ENCODE assay signal across 39 cellular contexts in the genomic region with DNA sequence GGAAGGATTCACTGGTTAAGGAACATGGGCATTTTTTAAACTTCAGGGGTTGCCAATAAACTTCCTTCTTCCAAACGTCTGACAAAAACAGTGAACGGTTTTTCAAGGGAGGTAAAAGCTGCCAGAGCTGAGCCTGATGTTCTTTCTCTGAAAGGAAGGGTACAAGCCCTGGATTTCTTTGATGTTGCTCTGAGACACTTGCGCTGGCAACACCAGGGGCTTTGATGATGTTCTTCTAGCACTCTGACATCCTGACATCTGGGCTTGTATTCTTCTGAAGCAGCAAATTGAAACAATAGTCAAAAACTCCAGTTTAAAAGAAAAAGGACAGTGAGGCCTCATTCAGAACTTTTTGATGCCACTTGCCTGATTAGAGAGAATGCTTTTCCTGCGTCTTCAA. TPM values are rescaled to one million over a fixed set of nuclear protein-coding genes. Genes with fewer than 3 reads are reported as not detected.
"Had no signal": no experiment of that assay in that cellular context is flagged by ENCODE, and none has a peak within 500 bp of the region (broad histone marks: within the 10 kb centered on the region; RNA-seq: fewer than 3 reads in every experiment).

No MANE protein-coding gene starts in this region.

- H3K27me3 ChIP-seq: cardiac muscle cell had no signal

- H3K4me1 Mint-ChIP-seq: activated B cell treated with CpG ODN at 0.5 μM for 24 hours; activated naive CD8-positive, alpha-beta T cell treated with anti-CD3 and anti-CD28 coated beads for 36 hours; activated T-helper 17 cell treated with anti-CD3 and anti-CD28 coated beads, Interleukin-2, amount 50 U/mL, for 72 hours; brain; central memory CD8-positive, alpha-beta T cell had no signal

- H3K4me3 Mint-ChIP-seq: activated B cell treated with CpG ODN at 0.5 μM for 24 hours; activated CD4-positive, alpha-beta memory T cell treated with anti-CD3 and anti-CD28 coated beads for 36 hours; activated CD4-positive, alpha-beta T cell treated with anti-CD3 and anti-CD28 coated beads, Interleukin-2, amount 10 ng/mL, durations not matched to agents 24 days and 14 days; activated CD8-positive, alpha-beta T cell treated with anti-CD3 and anti-CD28 coated beads for 36 hours; activated naive CD4-positive, alpha-beta T cell treated with anti-CD3 and anti-CD28 coated beads for 36 hours; activated naive CD8-positive, alpha-beta T cell treated with anti-CD3 and anti-CD28 coated beads for 36 hours; activated T-cell treated with anti-CD3 and anti-CD28 coated beads, Interleukin-2, amount 50 U/mL, for 4 hours; activated T-cell treated with anti-CD3 and anti-CD28 coated beads, Interleukin-2, amount 50 U/mL, for 72 hours; activated T-helper 1 cell treated with anti-CD3 and anti-CD28 coated beads, Interleukin-12 subunit alpha, Interleukin-12 subunit beta, Interleukin-2, Interleukin-4 antibody, amounts not matched to agents 30 ng/mL and 10 ng/mL and 1 ng/mL, durations not matched to agents 14 hours and 24 hours and 36 hours; activated T-helper 17 cell treated with anti-CD3 and anti-CD28 coated beads, Interleukin-2, amount 50 U/mL, for 72 hours; brain; central memory CD8-positive, alpha-beta T cell; T-helper 1 cell treated with Interleukin-12 subunit alpha and Interleukin-12 subunit beta and Interleukin-4 antibody, amounts not matched to agents 30 μg/mL and 1 μg/mL, for 36 hours; T-helper 2 cell treated with Interferon-gamma antibody and Interleukin-4, amounts not matched to agents 5 μg/mL and 100 μg/mL, for 36 hours had no signal

- H3K27ac ChIP-seq: adrenal gland, cardiac muscle cell, VCaP had no signal

- H3K36me3 Mint-ChIP-seq: activated CD4-positive, alpha-beta memory T cell treated with anti-CD3 and anti-CD28 coated beads for 36 hours; activated naive CD4-positive, alpha-beta T cell treated with anti-CD3 and anti-CD28 coated beads, Interleukin-2, amount 50 U/mL, for 72 hours; activated naive CD8-positive, alpha-beta T cell treated with anti-CD3 and anti-CD28 coated beads for 36 hours; brain had no signal

- H3K9me3 Mint-ChIP-seq: activated B cell treated with CpG ODN at 0.5 μM for 24 hours; activated CD4-positive, alpha-beta memory T cell treated with anti-CD3 and anti-CD28 coated beads for 36 hours; activated CD4-positive, alpha-beta T cell treated with anti-CD3 and anti-CD28 coated beads, Interleukin-2, amount 10 ng/mL, durations not matched to agents 24 days and 14 days; activated CD8-positive, alpha-beta T cell treated with anti-CD3 and anti-CD28 coated beads for 36 hours; activated naive CD4-positive, alpha-beta T cell treated with anti-CD3 and anti-CD28 coated beads for 36 hours; activated T-helper 17 cell treated with anti-CD3 and anti-CD28 coated beads, Interleukin-2, amount 50 U/mL, for 72 hours; T-helper 2 cell treated with Interferon-gamma antibody and Interleukin-4, amounts not matched to agents 5 μg/mL and 100 μg/mL, for 36 hours had no signal

- H3K9me3 ChIP-seq: adrenal gland had no signal

- H3K4me1 ChIP-seq: adrenal gland had no signal

- DNase-seq: activated B cell treated with CpG ODN at 0.5 μM for 24 hours; activated CD4-positive, alpha-beta memory T cell treated with anti-CD3 and anti-CD28 coated beads for 36 hours; activated CD4-positive, alpha-beta T cell treated with anti-CD3 and anti-CD28 coated beads for 4 hours; activated CD4-positive, alpha-beta T cell treated with anti-CD3 and anti-CD28 coated beads, Interleukin-2, amount 10 ng/mL, durations not matched to agents 24 days and 14 days; activated CD4-positive, alpha-beta T cell treated with anti-CD3 and anti-CD28 coated beads, Interleukin-2, amount 50 U/mL, for 1 hour; activated CD4-positive, alpha-beta T cell treated with anti-CD3 and anti-CD28 coated beads, Interleukin-2, amount 50 U/mL, for 4 hours; activated CD4-positive, CD25-positive, alpha-beta regulatory T cell treated with anti-CD3 and anti-CD28 coated beads, Interleukin-2, amount 50 U/mL, for 72 hours; activated CD8-positive, alpha-beta memory T cell treated with anti-CD3 and anti-CD28 coated beads, Interleukin-2, amount 50 U/mL, for 4 hours; activated CD8-positive, alpha-beta T cell treated with anti-CD3 and anti-CD28 coated beads for 36 hours; activated effector memory CD4-positive, alpha-beta T cell treated with anti-CD3 and anti-CD28 coated beads, Interleukin-2, amount 50 U/mL, for 16 hours; activated gamma-delta T cell treated with Interleukin-2 at 50 U/mL for 16 hours; activated naive CD4-positive, alpha-beta T cell; activated naive CD4-positive, alpha-beta T cell treated with anti-CD3 and anti-CD28 coated beads for 36 hours; activated naive CD4-positive, alpha-beta T cell treated with anti-CD3 and anti-CD28 coated beads, Interleukin-2, amount 50 U/mL, for 16 hours; activated naive CD8-positive, alpha-beta T cell treated with anti-CD3 and anti-CD28 coated beads for 36 hours; activated T-cell treated with anti-CD3 and anti-CD28 coated beads for 4 hours; activated T-cell treated with anti-CD3 and anti-CD28 coated beads, Interleukin-2, amount 50 U/mL, for 1 hour; activated T-cell treated with anti-CD3 and anti-CD28 coated beads, Interleukin-2, amount 50 U/mL, for 4 hours; activated T-cell treated with anti-CD3 and anti-CD28 coated beads, Interleukin-2, amount 50 U/mL, for 72 hours; adrenal gland; amniotic stem cell; aorta; caudate nucleus; cerebellar nuclear complex; T-helper 2 cell; T-helper 9 cell had no signal

- H3K4me3 ChIP-seq: adrenal gland, cardiac muscle cell had no signal

- H3K27me3 Mint-ChIP-seq: activated B cell treated with CpG ODN at 0.5 μM for 24 hours; activated CD4-positive, alpha-beta memory T cell treated with anti-CD3 and anti-CD28 coated beads for 36 hours; activated CD4-positive, alpha-beta T cell treated with anti-CD3 and anti-CD28 coated beads, Interleukin-2, amount 10 ng/mL, durations not matched to agents 24 days and 14 days; activated CD8-positive, alpha-beta T cell treated with anti-CD3 and anti-CD28 coated beads for 36 hours; activated naive CD8-positive, alpha-beta T cell treated with anti-CD3 and anti-CD28 coated beads for 36 hours; activated T-helper 17 cell treated with anti-CD3 and anti-CD28 coated beads, Interleukin-2, amount 50 U/mL, for 72 hours; central memory CD8-positive, alpha-beta T cell had no signal

- H3K27ac Mint-ChIP-seq: activated B cell treated with CpG ODN at 0.5 μM for 24 hours; activated CD4-positive, alpha-beta memory T cell treated with anti-CD3 and anti-CD28 coated beads for 36 hours; activated CD4-positive, alpha-beta T cell treated with anti-CD3 and anti-CD28 coated beads, Interleukin-2, amount 10 ng/mL, durations not matched to agents 24 days and 14 days; activated CD8-positive, alpha-beta T cell treated with anti-CD3 and anti-CD28 coated beads for 36 hours; activated naive CD4-positive, alpha-beta T cell treated with anti-CD3 and anti-CD28 coated beads for 36 hours; activated naive CD4-positive, alpha-beta T cell treated with anti-CD3 and anti-CD28 coated beads, Interleukin-2, amount 50 U/mL, for 72 hours; activated naive CD8-positive, alpha-beta T cell treated with anti-CD3 and anti-CD28 coated beads for 36 hours; activated T-cell treated with anti-CD3 and anti-CD28 coated beads, Interleukin-2, amount 50 U/mL, for 72 hours; activated T-helper 1 cell treated with anti-CD3 and anti-CD28 coated beads, Interleukin-12 subunit alpha, Interleukin-12 subunit beta, Interleukin-2, Interleukin-4 antibody, amounts not matched to agents 30 ng/mL and 10 ng/mL and 1 ng/mL, durations not matched to agents 14 hours and 24 hours and 36 hours; activated T-helper 17 cell treated with anti-CD3 and anti-CD28 coated beads, Interleukin-2, amount 50 U/mL, for 72 hours; brain; T-helper 1 cell treated with Interleukin-12 subunit alpha and Interleukin-12 subunit beta and Interleukin-4 antibody, amounts not matched to agents 30 μg/mL and 1 μg/mL, for 36 hours; T-helper 2 cell treated with Interferon-gamma antibody and Interleukin-4, amounts not matched to agents 5 μg/mL and 100 μg/mL, for 36 hours had no signal

- H3K36me3 ChIP-seq: adrenal gland, cardiac muscle cell had no signal

- FAIRE-seq: bronchial epithelial cell, TTC549 had no signal

RNA-seq across cellular contexts. Expression of a gene that starts 11.8 kb away (rescaled TPM):
- total RNA-seq: activated B cell treated with CpG ODN at 0.5 μM for 24 hours; activated CD4-positive, alpha-beta memory T cell treated with anti-CD3 and anti-CD28 coated beads for 36 hours; activated CD4-positive, alpha-beta T cell treated with anti-CD3 and anti-CD28 coated beads, Interleukin-2, amount 10 ng/mL, durations not matched to agents 24 days and 14 days; activated CD8-positive, alpha-beta memory T cell treated with anti-CD3 and anti-CD28 coated beads for 36 hours; activated CD8-positive, alpha-beta T cell treated with anti-CD3 and anti-CD28 coated beads for 36 hours; activated naive CD4-positive, alpha-beta T cell treated with anti-CD3 and anti-CD28 coated beads for 36 hours; activated naive CD4-positive, alpha-beta T cell treated with anti-CD3 and anti-CD28 coated beads, Interleukin-2, amount 50 U/mL, for 72 hours; activated naive CD8-positive, alpha-beta T cell treated with anti-CD3 and anti-CD28 coated beads for 36 hours; activated T-cell treated with anti-CD3 and anti-CD28 coated beads, Interleukin-2, amount 50 U/mL, for 4 hours; activated T-cell treated with anti-CD3 and anti-CD28 coated beads, Interleukin-2, amount 50 U/mL, for 72 hours; activated T-helper 1 cell treated with anti-CD3 and anti-CD28 coated beads, Interleukin-12 subunit alpha, Interleukin-12 subunit beta, Interleukin-2, Interleukin-4 antibody, amounts not matched to agents 30 ng/mL and 10 ng/mL and 1 ng/mL, durations not matched to agents 14 hours and 24 hours and 36 hours; activated T-helper 17 cell treated with anti-CD3 and anti-CD28 coated beads, Interleukin-2, amount 50 U/mL, for 72 hours; adrenal gland; aorta; bronchial epithelial cell; cardiac muscle cell; chondrocyte had no signal
